In genomic region chr18:58578835-58579560, GRCh38 we compare ENCODE assay signal across 1 cellular context.
TF ChIP-seq lines count a peak whose summit lies in the region.

No MANE protein-coding gene starts in this region.

TF ChIP-seq in H1, 55 proteins besides CTCF, POLR2A, EP300 and RAD21 (continued from another document):
- no peak for TF ChIP-seq CHD7 (IDR thresholded peaks at IDR 0.05; ENCODE audit: insufficient replicate concordance, low read length)
- no peak for TF ChIP-seq CREB1 (IDR thresholded peaks at IDR 0.05)
- TF ChIP-seq SIX5 (IDR thresholded peaks at IDR 0.05; ENCODE audit: low read depth, low read length), result no peak
- TF ChIP-seq ATF3 (IDR thresholded peaks at IDR 0.05; ENCODE audit: insufficient read depth, low read depth, low read length), result no peak
- no peak for TF ChIP-seq HDAC2 (IDR thresholded peaks at IDR 0.05; ENCODE audit: borderline replicate concordance in 1 of 2, low read depth in 2 of 2, low read length in 2 of 2)
- no peak for TF ChIP-seq JUND (IDR thresholded peaks at IDR 0.05; ENCODE audit: low read length)
- TF ChIP-seq YY1 (IDR thresholded peaks at IDR 0.05; ENCODE audit: low read depth, low read length), result no peak
TF ChIP-seq in H1: peak in this region for 0.
